Comparison of ENCODE assay signal across 1 cellular context in the genomic region with DNA sequence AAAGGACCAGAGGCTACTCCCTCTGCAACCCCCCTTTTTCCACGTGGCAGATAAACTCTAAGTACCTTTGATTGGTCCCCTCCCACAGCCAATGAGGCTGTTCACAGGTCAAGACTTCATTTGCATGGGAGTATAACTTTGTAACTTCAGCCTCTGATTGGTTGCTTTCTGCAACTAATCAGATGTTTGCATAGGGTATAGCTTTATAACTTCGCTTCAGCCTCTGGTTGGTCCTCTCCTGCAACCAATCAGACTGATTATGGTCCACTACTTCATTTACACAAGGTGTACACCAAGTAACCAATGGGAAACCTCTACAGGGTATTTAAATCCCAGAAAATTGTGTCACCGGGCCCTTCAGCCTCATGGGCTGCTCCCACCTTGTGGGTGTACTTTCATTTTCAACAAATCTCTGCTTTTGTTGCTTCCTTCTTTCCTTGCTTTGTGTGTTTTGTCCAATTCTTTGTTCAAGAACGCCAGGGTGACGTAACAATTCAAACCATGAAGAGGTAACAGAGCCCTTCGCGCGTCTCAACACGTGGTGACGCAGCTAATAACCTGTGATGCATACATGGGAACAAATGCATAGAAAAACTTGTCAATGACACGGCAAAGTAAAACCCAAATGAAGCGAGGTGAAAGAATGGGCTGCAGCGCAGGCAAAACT.
TF ChIP-seq lines count a peak whose summit lies in the region.

No MANE protein-coding gene starts in this region.

TF ChIP-seq in WTC11, 78 proteins besides CTCF, POLR2A, EP300 and RAD21 (continued from another document):
- TF ChIP-seq, protein P1, sequence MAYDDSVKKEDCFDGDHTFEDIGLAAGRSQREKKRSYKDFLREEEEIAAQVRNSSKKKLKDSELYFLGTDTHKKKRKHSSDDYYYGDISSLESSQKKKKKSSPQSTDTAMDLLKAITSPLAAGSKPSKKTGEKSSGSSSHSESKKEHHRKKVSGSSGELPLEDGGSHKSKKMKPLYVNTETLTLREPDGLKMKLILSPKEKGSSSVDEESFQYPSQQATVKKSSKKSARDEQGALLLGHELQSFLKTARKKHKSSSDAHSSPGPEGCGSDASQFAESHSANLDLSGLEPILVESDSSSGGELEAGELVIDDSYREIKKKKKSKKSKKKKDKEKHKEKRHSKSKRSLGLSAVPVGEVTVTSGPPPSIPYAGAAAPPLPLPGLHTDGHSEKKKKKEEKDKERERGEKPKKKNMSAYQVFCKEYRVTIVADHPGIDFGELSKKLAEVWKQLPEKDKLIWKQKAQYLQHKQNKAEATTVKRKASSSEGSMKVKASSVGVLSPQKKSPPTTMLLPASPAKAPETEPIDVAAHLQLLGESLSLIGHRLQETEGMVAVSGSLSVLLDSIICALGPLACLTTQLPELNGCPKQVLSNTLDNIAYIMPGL (CRISPR knock-in tag; IDR thresholded peaks at IDR 0.05) = no peak
